In genomic region chr22:24435861-24436351, GRCh38 we compare ENCODE assay signal across 10 cellular contexts.
DNase-seq lines count a peak whose midpoint lies in the region; ATAC-seq and TF ChIP-seq lines count a peak whose summit lies in the region.
"Had no signal": no experiment of that assay in that cellular context is flagged by ENCODE, and none has a peak within 500 bp of the region (broad histone marks: within the 10 kb centered on the region; RNA-seq: fewer than 3 reads in every experiment).

No MANE protein-coding gene starts in this region.

- peak; percentile 73 for DNase-seq in AG20443 (ENCODE audit: low spot score)
- DNase-seq in HL-60 (ENCODE audit: low read depth in 1 of 2, low spot score in 1 of 2): no peak
- DNase-seq in activated naive CD8-positive, alpha-beta T cell treated with anti-CD3 and anti-CD28 coated beads, Interleukin-2, amount 50 U/mL, for 24 hours: no peak
- DNase-seq in WERI-Rb-1: no peak
- no peak for DNase-seq in GM10266 (ENCODE audit: extremely low spot score)
- no peak for DNase-seq in COLO668 (lab: John Stamatoyannopoulos, UW; ENCODE audit: unreplicated experiment)
- DNase-seq: Calu3 had no signal

- no peak for ATAC-seq in activated naive CD8-positive, alpha-beta T cell treated with anti-CD3 and anti-CD28 coated beads, Interleukin-2, amount 50 U/mL, for 24 hours
- no peak for ATAC-seq in HG03432 (IDR thresholded peaks at IDR 0.05; ENCODE audit: unreplicated experiment)
- ATAC-seq: WTC11 had no signal

- H3K27me3 ChIP-seq in HL-60 (ENCODE audit: insufficient read depth, poor library complexity, severe bottlenecking) (no peaks in the 10 kb centered on the region), mucosa of rectum (ENCODE audit: control insufficient read depth in 2 of 2, insufficient read depth in 2 of 2, low read length in 2 of 2) (no peaks in the 10 kb centered on the region), WERI-Rb-1 (ENCODE audit: insufficient read depth, low read depth, severe bottlenecking) (no peaks in the 10 kb centered on the region)

- H3K9me3 Mint-ChIP-seq in activated naive CD8-positive, alpha-beta T cell treated with anti-CD3 and anti-CD28 coated beads, Interleukin-2, amount 50 U/mL, for 24 hours: no peaks in the 10 kb centered on the region
- H3K9me3 Mint-ChIP-seq: WTC11 had no signal

- H3K27ac ChIP-seq in HL-60 (replicated peaks) (peak overlapping the region; percentile 80), mucosa of rectum (ENCODE audit: low read depth in 2 of 2, low read length in 2 of 2) (peak overlapping the region; percentile 72 to 90), WERI-Rb-1 (no peak overlapping the region)

- H3K9me3 ChIP-seq in mucosa of rectum (ENCODE audit: control insufficient read depth in 2 of 2, low read length in 2 of 2): no peaks in the 10 kb centered on the region
- H3K9me3 ChIP-seq in WERI-Rb-1 (ENCODE audit: severe bottlenecking): no peaks in the 10 kb centered on the region

- H3K36me3 ChIP-seq in mucosa of rectum (ENCODE audit: control insufficient read depth in 2 of 2, insufficient read depth in 2 of 2, low read length in 2 of 2): peaks cover 0 to 3% of the 10 kb centered on the region in 2 donors
- no peaks in the 10 kb centered on the region for H3K36me3 ChIP-seq in WERI-Rb-1

- peaks cover 51% of the 10 kb centered on the region for H3K36me3 Mint-ChIP-seq in activated naive CD8-positive, alpha-beta T cell treated with anti-CD3 and anti-CD28 coated beads, Interleukin-2, amount 50 U/mL, for 24 hours (ENCODE audit: low read depth)
- H3K36me3 Mint-ChIP-seq: WTC11 had no signal

- H3K4me3 Mint-ChIP-seq in activated naive CD8-positive, alpha-beta T cell treated with anti-CD3 and anti-CD28 coated beads, Interleukin-2, amount 50 U/mL, for 24 hours: peak overlapping the region; percentile 80
- H3K4me3 Mint-ChIP-seq: WTC11 had no signal

- H3K4me1 ChIP-seq in mucosa of rectum (ENCODE audit: control insufficient read depth in 2 of 2, insufficient read depth in 2 of 2, low read length in 2 of 2): peaks cover 19 to 51% of the 10 kb centered on the region in 2 donors

- peaks cover 93% of the 10 kb centered on the region for H3K4me1 Mint-ChIP-seq in activated naive CD8-positive, alpha-beta T cell treated with anti-CD3 and anti-CD28 coated beads, Interleukin-2, amount 50 U/mL, for 24 hours
- H3K4me1 Mint-ChIP-seq: WTC11 had no signal

- TF ChIP-seq CTCF in HL-60 (IDR thresholded peaks at IDR 0.05; ENCODE audit: insufficient read depth, low read length): no peak
- no peak for TF ChIP-seq CTCF in WERI-Rb-1 (IDR thresholded peaks at IDR 0.05; ENCODE audit: low read depth, low read length)
- TF ChIP-seq CTCF in GM10266 (IDR thresholded peaks at IDR 0.05; ENCODE audit: control insufficient read depth, insufficient read depth, low read depth, missing control alignments): no peak

- peak overlapping the region; percentile 100 for H3K27ac Mint-ChIP-seq in activated naive CD8-positive, alpha-beta T cell treated with anti-CD3 and anti-CD28 coated beads, Interleukin-2, amount 50 U/mL, for 24 hours
- H3K27ac Mint-ChIP-seq: WTC11 had no signal

- peaks cover 3% of the 10 kb centered on the region for H3K27me3 Mint-ChIP-seq in activated naive CD8-positive, alpha-beta T cell treated with anti-CD3 and anti-CD28 coated beads, Interleukin-2, amount 50 U/mL, for 24 hours

- H3K4me3 ChIP-seq in HL-60 (replicated peaks; ENCODE audit: insufficient read depth, low read length) (no peak overlapping the region), mucosa of rectum (ENCODE audit: low read length in 2 of 2) (no peak overlapping the region), WERI-Rb-1 (ENCODE audit: low read depth, low read length) (no peak overlapping the region)

- no peak overlapping the region for H3K9ac ChIP-seq in mucosa of rectum (ENCODE audit: low read depth in 1 of 2, low read length in 2 of 2)
